27 cellular contexts compared by ENCODE assay signal in the genomic region with DNA sequence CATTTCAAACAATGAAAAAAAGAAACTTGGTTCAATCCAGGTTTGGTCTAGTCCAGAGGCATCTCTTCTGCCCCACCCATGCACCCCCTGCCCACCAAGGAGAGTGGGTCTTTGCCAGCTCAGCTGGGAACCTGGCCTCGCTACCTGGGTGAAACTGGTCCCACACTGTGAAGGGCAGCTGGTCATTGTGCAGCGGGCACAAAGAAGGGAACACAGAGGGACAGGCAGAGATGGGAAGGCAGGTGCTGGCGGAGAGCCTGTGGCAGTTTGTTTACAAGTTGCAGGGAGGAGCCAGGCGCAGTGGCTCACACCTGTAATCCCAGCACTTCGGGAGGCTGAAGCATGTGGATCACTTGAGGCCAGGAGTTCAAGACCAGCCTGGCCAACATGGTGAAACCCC.
"Had no signal": no experiment of that assay in that cellular context is flagged by ENCODE, and none has a peak within 500 bp of the region (broad histone marks: within the 10 kb centered on the region; RNA-seq: fewer than 3 reads in every experiment).

No MANE protein-coding gene starts in this region.

- H3K27me3 ChIP-seq: left lung, neural progenitor cell, ovary, upper lobe of right lung had no signal

- H3K4me3 Mint-ChIP-seq: immature natural killer cell; mesothelial cell of epicardium; naive B cell; natural killer cell; nephron progenitor cell; neural progenitor cell; stimulated activated effector memory CD8-positive, alpha-beta T cell treated with anti-CD3 and anti-CD28 coated beads, Interleukin-12 subunit alpha, Interleukin-12 subunit beta, amount 100 ng/mL, for 72 hours; stimulated activated naive CD8-positive, alpha-beta T cell treated with anti-CD3 and anti-CD28 coated beads, Interleukin-15, Interleukin-2, amounts not matched to agents 100 ng/mL and 50 ng/mL, for 24 hours had no signal

- H3K27ac ChIP-seq: left lung, lower lobe of right lung, neural progenitor cell, ovary, prostate gland, skin epidermis, suprapubic skin, thoracic aorta, tibial artery, upper lobe of right lung had no signal

- H3K4me3 ChIP-seq: left lung, lower lobe of right lung, neural progenitor cell, ovary, prostate gland, skin epidermis, suprapubic skin, thoracic aorta, tibial artery, upper lobe of right lung had no signal

- H3K9me3 ChIP-seq: left lung, lower lobe of right lung, ovary, prostate gland, suprapubic skin, thoracic aorta, tibial artery, upper lobe of right lung had no signal

- H3K27ac Mint-ChIP-seq: immature natural killer cell; mesothelial cell of epicardium; naive B cell; natural killer cell; nephron progenitor cell; neural progenitor cell; stimulated activated effector memory CD8-positive, alpha-beta T cell treated with anti-CD3 and anti-CD28 coated beads, Interleukin-12 subunit alpha, Interleukin-12 subunit beta, amount 100 ng/mL, for 72 hours; stimulated activated naive CD8-positive, alpha-beta T cell treated with anti-CD3 and anti-CD28 coated beads, Interleukin-15, Interleukin-2, amounts not matched to agents 100 ng/mL and 50 ng/mL, for 24 hours had no signal

- H3K36me3 ChIP-seq: left lung, neural progenitor cell, ovary, prostate gland, suprapubic skin, thoracic aorta, tibial artery, upper lobe of right lung had no signal

- H3K4me1 Mint-ChIP-seq: immature natural killer cell; mesothelial cell of epicardium; naive B cell; natural killer cell; nephron progenitor cell; neural progenitor cell; stimulated activated effector memory CD8-positive, alpha-beta T cell treated with anti-CD3 and anti-CD28 coated beads, Interleukin-12 subunit alpha, Interleukin-12 subunit beta, amount 100 ng/mL, for 72 hours had no signal

- H3K9me3 Mint-ChIP-seq: neural progenitor cell had no signal

- DNase-seq: hypothalamus; immature natural killer cell; kidney; left colon; left lung; lower lobe of right lung; mammary epithelial cell; mesenchymal stem cell; naive B cell; natural killer cell; nephron progenitor cell; ovary; retina; right cardiac atrium; stimulated activated CD4-positive, alpha-beta T cell treated with anti-CD3 and anti-CD28 coated beads, Interleukin-4, amount 100 ng/mL, for 24 hours; stimulated activated naive CD4-positive, alpha-beta T cell; tibial artery; trophoblast cell; upper lobe of right lung had no signal

- H3K4me1 ChIP-seq: left lung, lower lobe of right lung, neural progenitor cell, prostate gland, suprapubic skin, tibial artery, upper lobe of right lung had no signal

- H3K36me3 Mint-ChIP-seq: natural killer cell; stimulated activated effector memory CD8-positive, alpha-beta T cell treated with anti-CD3 and anti-CD28 coated beads, Interleukin-12 subunit alpha, Interleukin-12 subunit beta, amount 100 ng/mL, for 72 hours had no signal
